ENCODE assay signal across 11 cellular contexts in the genomic region with DNA sequence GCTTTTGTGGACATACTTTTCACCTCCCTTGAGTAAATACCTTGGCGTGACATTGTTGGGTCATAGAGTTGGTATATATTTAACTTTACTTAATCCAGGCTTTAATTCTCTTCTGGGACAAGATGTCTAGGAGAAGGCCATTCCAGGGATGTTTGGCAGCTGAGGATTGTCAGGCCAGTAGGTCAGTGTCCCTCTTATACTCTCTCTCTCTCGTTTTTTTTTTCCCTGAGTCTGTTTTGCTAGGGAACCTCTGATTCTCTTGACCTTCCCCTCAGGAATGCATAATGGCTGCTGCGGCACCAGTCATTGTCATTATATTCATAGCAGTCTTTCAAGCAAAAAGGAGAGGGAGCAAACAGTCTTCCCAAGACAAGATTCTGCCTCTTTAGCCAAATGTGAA.
"Had no signal": no experiment of that assay in that cellular context is flagged by ENCODE, and none has a peak within 500 bp of the region (broad histone marks: within the 10 kb centered on the region; RNA-seq: fewer than 3 reads in every experiment).

No MANE protein-coding gene starts in this region.

- H3K27me3 ChIP-seq: heart left ventricle had no signal

- H3K27ac Mint-ChIP-seq: activated naive CD4-positive, alpha-beta T cell treated with anti-CD3 and anti-CD28 coated beads, Interleukin-2, amount 10 ng/mL, durations not matched to agents 7 days and 5 days; activated T-helper 2 cell treated with anti-CD3 and anti-CD28 coated beads, Interferon-gamma antibody, Interleukin-2, Interleukin-4, amounts not matched to agents 10 μg/mL and 5 μg/mL and 100 μg/mL, durations not matched to agents 14 hours and 24 hours and 36 hours had no signal

- H3K4me1 Mint-ChIP-seq: activated naive CD4-positive, alpha-beta T cell treated with anti-CD3 and anti-CD28 coated beads, Interleukin-2, amount 10 ng/mL, durations not matched to agents 7 days and 5 days had no signal

- H3K36me3 Mint-ChIP-seq: activated naive CD4-positive, alpha-beta T cell treated with anti-CD3 and anti-CD28 coated beads, Interleukin-2, amount 10 ng/mL, durations not matched to agents 7 days and 5 days had no signal

- H3K27me3 Mint-ChIP-seq: activated naive CD4-positive, alpha-beta T cell treated with anti-CD3 and anti-CD28 coated beads, Interleukin-2, amount 10 ng/mL, durations not matched to agents 7 days and 5 days; stimulated activated naive CD8-positive, alpha-beta T cell treated with anti-CD3 and anti-CD28 coated beads, Interleukin-15, amount 100 ng/mL, for 72 hours had no signal

- H3K9me3 ChIP-seq: heart left ventricle had no signal

- H3K9me3 Mint-ChIP-seq: activated naive CD4-positive, alpha-beta T cell treated with anti-CD3 and anti-CD28 coated beads, Interleukin-2, amount 10 ng/mL, durations not matched to agents 7 days and 5 days; activated T-helper 2 cell treated with anti-CD3 and anti-CD28 coated beads, Interferon-gamma antibody, Interleukin-2, Interleukin-4, amounts not matched to agents 10 μg/mL and 5 μg/mL and 100 μg/mL, durations not matched to agents 14 hours and 24 hours and 36 hours; stimulated activated naive CD8-positive, alpha-beta T cell treated with anti-CD3 and anti-CD28 coated beads, Interleukin-15, amount 100 ng/mL, for 72 hours had no signal

- H3K4me3 Mint-ChIP-seq: activated naive CD4-positive, alpha-beta T cell treated with anti-CD3 and anti-CD28 coated beads, Interleukin-2, amount 10 ng/mL, durations not matched to agents 7 days and 5 days; stimulated activated naive CD8-positive, alpha-beta T cell treated with anti-CD3 and anti-CD28 coated beads, Interleukin-15, amount 100 ng/mL, for 72 hours had no signal

- DNase-seq: activated CD4-positive, alpha-beta T cell treated with anti-CD3 and anti-CD28 coated beads, Interleukin-2, amount 50 U/mL, for 1 hour; activated CD4-positive, CD25-positive, alpha-beta regulatory T cell; activated naive CD4-positive, alpha-beta T cell treated with anti-CD3 and anti-CD28 coated beads, Interleukin-2, amount 10 ng/mL, durations not matched to agents 7 days and 5 days; activated T-cell treated with anti-CD3 and anti-CD28 coated beads for 4 hours; foreskin melanocyte; heart left ventricle; left ventricle myocardium superior; mesenchymal stem cell; stimulated activated CD4-positive, alpha-beta T cell treated with anti-CD3 and anti-CD28 coated beads, Interleukin-4, amount 100 ng/mL, for 4 hours; stimulated activated naive CD8-positive, alpha-beta T cell treated with anti-CD3 and anti-CD28 coated beads, Interleukin-15, amount 100 ng/mL, for 72 hours had no signal

- H3K4me3 ChIP-seq: heart left ventricle had no signal
